1 cellular context compared by ENCODE assay signal in genomic region chr10:87646192-87646909, GRCh38.
A peak's percentile ranks its signal among the peaks of the same experiment; 100 is the strongest.
TF ChIP-seq lines count a peak whose summit lies in the region.

No MANE protein-coding gene starts in this region.

TF ChIP-seq in HepG2, 621 proteins besides CTCF, POLR2A, EP300 and RAD21 (continued from another document and continues in another):
- TF ChIP-seq, protein P1, sequence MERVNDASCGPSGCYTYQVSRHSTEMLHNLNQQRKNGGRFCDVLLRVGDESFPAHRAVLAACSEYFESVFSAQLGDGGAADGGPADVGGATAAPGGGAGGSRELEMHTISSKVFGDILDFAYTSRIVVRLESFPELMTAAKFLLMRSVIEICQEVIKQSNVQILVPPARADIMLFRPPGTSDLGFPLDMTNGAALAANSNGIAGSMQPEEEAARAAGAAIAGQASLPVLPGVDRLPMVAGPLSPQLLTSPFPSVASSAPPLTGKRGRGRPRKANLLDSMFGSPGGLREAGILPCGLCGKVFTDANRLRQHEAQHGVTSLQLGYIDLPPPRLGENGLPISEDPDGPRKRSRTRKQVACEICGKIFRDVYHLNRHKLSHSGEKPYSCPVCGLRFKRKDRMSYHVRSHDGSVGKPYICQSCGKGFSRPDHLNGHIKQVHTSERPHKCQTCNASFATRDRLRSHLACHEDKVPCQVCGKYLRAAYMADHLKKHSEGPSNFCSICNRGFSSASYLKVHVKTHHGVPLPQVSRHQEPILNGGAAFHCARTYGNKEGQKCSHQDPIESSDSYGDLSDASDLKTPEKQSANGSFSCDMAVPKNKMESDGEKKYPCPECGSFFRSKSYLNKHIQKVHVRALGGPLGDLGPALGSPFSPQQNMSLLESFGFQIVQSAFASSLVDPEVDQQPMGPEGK (CRISPR knock-in tag; IDR thresholded peaks at IDR 0.05): 0 out of 2 replicates have a peak, but pooled peaks have one; percentile 17
- peak; percentile 29 for TF ChIP-seq SAP130 (CRISPR knock-in tag; IDR thresholded peaks at IDR 0.05; ENCODE audit: low read depth)
- TF ChIP-seq SIN3B (IDR thresholded peaks at IDR 0.05; ENCODE audit: low read length): no peak
- peak; percentile 52; the same call in 1 of the 2 replicates for TF ChIP-seq ELF3 (CRISPR knock-in tag; IDR thresholded peaks at IDR 0.05)
- TF ChIP-seq SOX13 (IDR thresholded peaks at IDR 0.05): no peak
- peak in 1 of 2 experiments; percentile 36; a peak in 1 of 4 replicates for TF ChIP-seq SOX13 (CRISPR knock-in tag; conservative IDR thresholded peaks at IDR 0.05 in 1 of 2, IDR thresholded peaks at IDR 0.05 in 1 of 2)
- TF ChIP-seq FOXK1 (CRISPR knock-in tag; IDR thresholded peaks at IDR 0.05; ENCODE audit: borderline replicate concordance, low read depth): no peak
- 0 out of 2 replicates have a peak, but pooled peaks have one; percentile 19 for TF ChIP-seq HNF1B (CRISPR knock-in tag; IDR thresholded peaks at IDR 0.05)
- TF ChIP-seq DPF2 (CRISPR knock-in tag; IDR thresholded peaks at IDR 0.05; ENCODE audit: borderline replicate concordance, low read depth): no peak
- no peak for TF ChIP-seq ZNF776 (CRISPR knock-in tag; IDR thresholded peaks at IDR 0.05)
- TF ChIP-seq FOXO1 (CRISPR knock-in tag; IDR thresholded peaks at IDR 0.05): no peak
- TF ChIP-seq KLF16 (CRISPR knock-in tag; IDR thresholded peaks at IDR 0.05): 0 out of 4 replicates have a peak, but pooled peaks of 1 of the 2 experiments have one; percentile 20
- 0 out of 2 replicates have a peak, but pooled peaks have one; percentile 21 for TF ChIP-seq ELF1 (CRISPR knock-in tag; IDR thresholded peaks at IDR 0.05)
- TF ChIP-seq ZNF136 (CRISPR knock-in tag; IDR thresholded peaks at IDR 0.05; ENCODE audit: low read depth): no peak
- TF ChIP-seq TBX3 (IDR thresholded peaks at IDR 0.05; ENCODE audit: borderline replicate concordance): no peak
- no peak for TF ChIP-seq SOX6 (IDR thresholded peaks at IDR 0.05)
- peak; percentile 13; the same call in 1 of the 2 replicates for TF ChIP-seq SOX6 (CRISPR knock-in tag; IDR thresholded peaks at IDR 0.05)
- no peak for TF ChIP-seq ZNF350 (CRISPR knock-in tag; IDR thresholded peaks at IDR 0.05; ENCODE audit: borderline replicate concordance, low read depth)
- no peak for TF ChIP-seq GABPA (IDR thresholded peaks at IDR 0.05; ENCODE audit: low read depth, low read length)
- TF ChIP-seq GABPA (CRISPR knock-in tag; IDR thresholded peaks at IDR 0.05; ENCODE audit: low read depth): no peak
- TF ChIP-seq LCORL (IDR thresholded peaks at IDR 0.05): no peak
- peak; percentile 46; the same call in 1 of the 2 replicates for TF ChIP-seq LCORL (CRISPR knock-in tag; IDR thresholded peaks at IDR 0.05)
- TF ChIP-seq MEF2D (CRISPR knock-in tag; IDR thresholded peaks at IDR 0.05): no peak
- TF ChIP-seq ETS1 (CRISPR knock-in tag; IDR thresholded peaks at IDR 0.05): no peak
- TF ChIP-seq KAT8 (CRISPR knock-in tag; IDR thresholded peaks at IDR 0.05): no peak
- TF ChIP-seq WIZ (CRISPR knock-in tag; IDR thresholded peaks at IDR 0.05): no peak
- TF ChIP-seq RARG (CRISPR knock-in tag; IDR thresholded peaks at IDR 0.05; ENCODE audit: low read depth): no peak
- peak; percentile 20; the same call in 1 of the 2 replicates for TF ChIP-seq MIXL1 (CRISPR knock-in tag; IDR thresholded peaks at IDR 0.05)
- TF ChIP-seq, protein P2, sequence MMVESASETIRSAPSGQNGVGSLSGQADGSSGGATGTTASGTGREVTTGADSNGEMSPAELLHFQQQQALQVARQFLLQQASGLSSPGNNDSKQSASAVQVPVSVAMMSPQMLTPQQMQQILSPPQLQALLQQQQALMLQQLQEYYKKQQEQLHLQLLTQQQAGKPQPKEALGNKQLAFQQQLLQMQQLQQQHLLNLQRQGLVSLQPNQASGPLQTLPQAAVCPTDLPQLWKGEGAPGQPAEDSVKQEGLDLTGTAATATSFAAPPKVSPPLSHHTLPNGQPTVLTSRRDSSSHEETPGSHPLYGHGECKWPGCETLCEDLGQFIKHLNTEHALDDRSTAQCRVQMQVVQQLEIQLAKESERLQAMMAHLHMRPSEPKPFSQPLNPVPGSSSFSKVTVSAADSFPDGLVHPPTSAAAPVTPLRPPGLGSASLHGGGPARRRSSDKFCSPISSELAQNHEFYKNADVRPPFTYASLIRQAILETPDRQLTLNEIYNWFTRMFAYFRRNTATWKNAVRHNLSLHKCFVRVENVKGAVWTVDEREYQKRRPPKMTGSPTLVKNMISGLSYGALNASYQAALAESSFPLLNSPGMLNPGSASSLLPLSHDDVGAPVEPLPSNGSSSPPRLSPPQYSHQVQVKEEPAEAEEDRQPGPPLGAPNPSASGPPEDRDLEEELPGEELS (CRISPR knock-in tag; IDR thresholded peaks at IDR 0.05): peak; percentile 39; the same call in 1 of the 2 replicates
- TF ChIP-seq ZNF687 (CRISPR knock-in tag; IDR thresholded peaks at IDR 0.05): no peak
- no peak for TF ChIP-seq ZNF878 (CRISPR knock-in tag; IDR thresholded peaks at IDR 0.05)
- no peak for TF ChIP-seq HNF1A (IDR thresholded peaks at IDR 0.05; ENCODE audit: low read depth)
- no peak for TF ChIP-seq HNF1A (CRISPR knock-in tag; IDR thresholded peaks at IDR 0.05; ENCODE audit: borderline replicate concordance)
- TF ChIP-seq, protein P3, sequence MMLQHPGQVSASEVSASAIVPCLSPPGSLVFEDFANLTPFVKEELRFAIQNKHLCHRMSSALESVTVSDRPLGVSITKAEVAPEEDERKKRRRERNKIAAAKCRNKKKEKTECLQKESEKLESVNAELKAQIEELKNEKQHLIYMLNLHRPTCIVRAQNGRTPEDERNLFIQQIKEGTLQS (CRISPR knock-in tag; IDR thresholded peaks at IDR 0.05): no peak
- no peak for TF ChIP-seq HINFP (CRISPR knock-in tag; IDR thresholded peaks at IDR 0.05; ENCODE audit: low read depth)
- TF ChIP-seq MBD4 (IDR thresholded peaks at IDR 0.05; ENCODE audit: borderline replicate concordance, low read length): no peak
- TF ChIP-seq, protein P4, sequence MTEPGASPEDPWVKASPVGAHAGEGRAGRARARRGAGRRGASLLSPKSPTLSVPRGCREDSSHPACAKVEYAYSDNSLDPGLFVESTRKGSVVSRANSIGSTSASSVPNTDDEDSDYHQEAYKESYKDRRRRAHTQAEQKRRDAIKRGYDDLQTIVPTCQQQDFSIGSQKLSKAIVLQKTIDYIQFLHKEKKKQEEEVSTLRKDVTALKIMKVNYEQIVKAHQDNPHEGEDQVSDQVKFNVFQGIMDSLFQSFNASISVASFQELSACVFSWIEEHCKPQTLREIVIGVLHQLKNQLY (CRISPR knock-in tag; IDR thresholded peaks at IDR 0.05): no peak
- no peak for TF ChIP-seq ZNF335 (CRISPR knock-in tag; IDR thresholded peaks at IDR 0.05)
- no peak for TF ChIP-seq BHLHE40 (IDR thresholded peaks at IDR 0.05; ENCODE audit: low read length)
- TF ChIP-seq NCOA2 (CRISPR knock-in tag; IDR thresholded peaks at IDR 0.05): peak; percentile 40
- no peak for TF ChIP-seq KAT2B (IDR thresholded peaks at IDR 0.05; ENCODE audit: borderline replicate concordance, low read depth, low read length)
- no peak for TF ChIP-seq SYNCRIP (IDR thresholded peaks at IDR 0.05; ENCODE audit: insufficient read depth, low read depth, low read length)
- peak; percentile 50 for TF ChIP-seq ZGPAT (CRISPR knock-in tag; IDR thresholded peaks at IDR 0.05)
- no peak for TF ChIP-seq ZFP90 (CRISPR knock-in tag; IDR thresholded peaks at IDR 0.05; ENCODE audit: borderline replicate concordance)
- no peak for TF ChIP-seq ZSCAN20 (CRISPR knock-in tag; IDR thresholded peaks at IDR 0.05; ENCODE audit: borderline replicate concordance)
- no peak for TF ChIP-seq ZNF331 (CRISPR knock-in tag; IDR thresholded peaks at IDR 0.05)
- 0 out of 2 replicates have a peak, but pooled peaks have one; percentile 15 for TF ChIP-seq ZSCAN9 (CRISPR knock-in tag; IDR thresholded peaks at IDR 0.05; ENCODE audit: borderline replicate concordance)
